ENCODE assay signal across 17 cellular contexts in genomic region chr17:60613325-60613724, GRCh38.
"Had no signal": no experiment of that assay in that cellular context is flagged by ENCODE, and none has a peak within 500 bp of the region (broad histone marks: within the 10 kb centered on the region; RNA-seq: fewer than 3 reads in every experiment).

No MANE protein-coding gene starts in this region.

- H3K9me3 ChIP-seq: ovary, psoas muscle, spleen, thoracic aorta, tibial nerve had no signal

- H3K27ac ChIP-seq: ovary, psoas muscle, skin epidermis, spleen, thoracic aorta, tibial nerve had no signal

- H3K36me3 ChIP-seq: ovary had no signal

- DNase-seq: cerebellar nuclear complex; cortex of kidney; effector memory CD8-positive, alpha-beta T cell; kidney; naive thymus-derived CD8-positive, alpha-beta T cell; nephron progenitor cell; occipital lobe; ovary; psoas muscle; right cardiac atrium; spleen; stimulated activated CD4-positive, alpha-beta T cell treated with anti-CD3 and anti-CD28 coated beads, Interleukin-4, amount 100 ng/mL, for 4 hours; stimulated activated naive B cell treated with anti-CD40 and anti-IgM and Interleukin-4, amounts not matched to agents 10 μg/mL and 1 μg/mL and 100 μg/mL, for 72 hours had no signal

- H3K4me3 ChIP-seq: ovary, psoas muscle, skin epidermis, spleen, thoracic aorta, tibial nerve had no signal

- H3K27me3 ChIP-seq: ovary, spleen, tibial nerve had no signal

- ATAC-seq: effector memory CD8-positive, alpha-beta T cell; left lobe of liver; naive thymus-derived CD8-positive, alpha-beta T cell; psoas muscle; stimulated activated naive B cell treated with anti-CD40 and anti-IgM and Interleukin-4, amounts not matched to agents 10 μg/mL and 1 μg/mL and 100 μg/mL, for 72 hours had no signal
